In the genomic region with DNA sequence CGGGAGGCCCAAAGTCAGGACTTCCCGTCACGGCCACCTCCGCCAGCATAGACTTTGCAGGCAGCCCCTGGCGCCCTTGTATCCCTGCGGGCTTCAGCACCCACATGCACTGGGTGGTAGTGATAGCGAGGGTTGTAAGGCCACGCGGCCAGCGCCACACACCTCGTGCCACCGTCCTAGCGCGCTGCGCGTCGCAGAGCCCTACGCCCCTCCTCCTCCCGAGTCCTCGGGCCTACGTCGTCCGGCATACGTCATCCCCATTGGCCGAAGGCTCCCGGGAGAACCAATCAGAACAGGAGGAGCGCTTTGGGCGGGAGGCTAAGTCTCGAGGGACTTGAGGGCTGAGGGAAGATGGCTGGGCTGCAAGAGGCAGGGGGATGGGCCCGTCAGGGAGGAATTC, we compare ENCODE assay signal across 1 cellular context.
TF ChIP-seq lines count a peak whose summit lies in the region.

No MANE protein-coding gene starts in this region.

TF ChIP-seq in GM12878, 131 proteins besides CTCF, POLR2A, EP300 and RAD21:
- TF ChIP-seq STAT3 (IDR thresholded peaks at IDR 0.05; ENCODE audit: low read depth, low read length) (no peak), ASH2L (IDR thresholded peaks at IDR 0.05; ENCODE audit: borderline replicate concordance, low read depth) (no peak), CHD2 (IDR thresholded peaks at IDR 0.05; ENCODE audit: borderline replicate concordance, low read depth, low read length) (no peak), HCFC1 (IDR thresholded peaks at IDR 0.05; ENCODE audit: low read length) (no peak), NBN (IDR thresholded peaks at IDR 0.05) (no peak), RBBP5 (conservative IDR thresholded peaks at IDR 0.05) (no peak), SREBF1 (IDR thresholded peaks at IDR 0.05; ENCODE audit: low read length) (no peak), RAD51 (IDR thresholded peaks at IDR 0.05) (no peak), FOXK2 (IDR thresholded peaks at IDR 0.05) (no peak), TBL1XR1 (IDR thresholded peaks at IDR 0.05; ENCODE audit: low read depth, low read length) (no peak), EGR1 (IDR thresholded peaks at IDR 0.05; ENCODE audit: borderline replicate concordance in 1 of 2, low read depth in 2 of 2, low read length in 2 of 2) (no peak), NFIC (IDR thresholded peaks at IDR 0.05; ENCODE audit: low read depth, low read length) (no peak), TAF1 (IDR thresholded peaks at IDR 0.05; ENCODE audit: borderline replicate concordance, low read depth, low read length) (no peak), MXI1 (IDR thresholded peaks at IDR 0.05; ENCODE audit: low read depth, low read length) (no peak), ZNF24 (IDR thresholded peaks at IDR 0.05) (no peak), TARDBP (IDR thresholded peaks at IDR 0.05; ENCODE audit: borderline replicate concordance) (no peak), ZNF217 (IDR thresholded peaks at IDR 0.05) (no peak)
- TF ChIP-seq, protein P1, sequence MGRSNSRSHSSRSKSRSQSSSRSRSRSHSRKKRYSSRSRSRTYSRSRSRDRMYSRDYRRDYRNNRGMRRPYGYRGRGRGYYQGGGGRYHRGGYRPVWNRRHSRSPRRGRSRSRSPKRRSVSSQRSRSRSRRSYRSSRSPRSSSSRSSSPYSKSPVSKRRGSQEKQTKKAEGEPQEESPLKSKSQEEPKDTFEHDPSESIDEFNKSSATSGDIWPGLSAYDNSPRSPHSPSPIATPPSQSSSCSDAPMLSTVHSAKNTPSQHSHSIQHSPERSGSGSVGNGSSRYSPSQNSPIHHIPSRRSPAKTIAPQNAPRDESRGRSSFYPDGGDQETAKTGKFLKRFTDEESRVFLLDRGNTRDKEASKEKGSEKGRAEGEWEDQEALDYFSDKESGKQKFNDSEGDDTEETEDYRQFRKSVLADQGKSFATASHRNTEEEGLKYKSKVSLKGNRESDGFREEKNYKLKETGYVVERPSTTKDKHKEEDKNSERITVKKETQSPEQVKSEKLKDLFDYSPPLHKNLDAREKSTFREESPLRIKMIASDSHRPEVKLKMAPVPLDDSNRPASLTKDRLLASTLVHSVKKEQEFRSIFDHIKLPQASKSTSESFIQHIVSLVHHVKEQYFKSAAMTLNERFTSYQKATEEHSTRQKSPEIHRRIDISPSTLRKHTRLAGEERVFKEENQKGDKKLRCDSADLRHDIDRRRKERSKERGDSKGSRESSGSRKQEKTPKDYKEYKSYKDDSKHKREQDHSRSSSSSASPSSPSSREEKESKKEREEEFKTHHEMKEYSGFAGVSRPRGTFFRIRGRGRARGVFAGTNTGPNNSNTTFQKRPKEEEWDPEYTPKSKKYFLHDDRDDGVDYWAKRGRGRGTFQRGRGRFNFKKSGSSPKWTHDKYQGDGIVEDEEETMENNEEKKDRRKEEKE (IDR thresholded peaks at IDR 0.05), result no peak
- TF ChIP-seq, protein P2, sequence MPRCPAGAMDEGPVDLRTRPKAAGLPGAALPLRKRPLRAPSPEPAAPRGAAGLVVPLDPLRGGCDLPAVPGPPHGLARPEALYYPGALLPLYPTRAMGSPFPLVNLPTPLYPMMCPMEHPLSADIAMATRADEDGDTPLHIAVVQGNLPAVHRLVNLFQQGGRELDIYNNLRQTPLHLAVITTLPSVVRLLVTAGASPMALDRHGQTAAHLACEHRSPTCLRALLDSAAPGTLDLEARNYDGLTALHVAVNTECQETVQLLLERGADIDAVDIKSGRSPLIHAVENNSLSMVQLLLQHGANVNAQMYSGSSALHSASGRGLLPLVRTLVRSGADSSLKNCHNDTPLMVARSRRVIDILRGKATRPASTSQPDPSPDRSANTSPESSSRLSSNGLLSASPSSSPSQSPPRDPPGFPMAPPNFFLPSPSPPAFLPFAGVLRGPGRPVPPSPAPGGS (IDR thresholded peaks at IDR 0.05; ENCODE audit: borderline replicate concordance, insufficient read depth, low read depth, low read length, poor library complexity, severe bottlenecking), result no peak
TF ChIP-seq in GM12878: peak in this region for 0.
